1 cellular context compared by ENCODE assay signal in the genomic region with DNA sequence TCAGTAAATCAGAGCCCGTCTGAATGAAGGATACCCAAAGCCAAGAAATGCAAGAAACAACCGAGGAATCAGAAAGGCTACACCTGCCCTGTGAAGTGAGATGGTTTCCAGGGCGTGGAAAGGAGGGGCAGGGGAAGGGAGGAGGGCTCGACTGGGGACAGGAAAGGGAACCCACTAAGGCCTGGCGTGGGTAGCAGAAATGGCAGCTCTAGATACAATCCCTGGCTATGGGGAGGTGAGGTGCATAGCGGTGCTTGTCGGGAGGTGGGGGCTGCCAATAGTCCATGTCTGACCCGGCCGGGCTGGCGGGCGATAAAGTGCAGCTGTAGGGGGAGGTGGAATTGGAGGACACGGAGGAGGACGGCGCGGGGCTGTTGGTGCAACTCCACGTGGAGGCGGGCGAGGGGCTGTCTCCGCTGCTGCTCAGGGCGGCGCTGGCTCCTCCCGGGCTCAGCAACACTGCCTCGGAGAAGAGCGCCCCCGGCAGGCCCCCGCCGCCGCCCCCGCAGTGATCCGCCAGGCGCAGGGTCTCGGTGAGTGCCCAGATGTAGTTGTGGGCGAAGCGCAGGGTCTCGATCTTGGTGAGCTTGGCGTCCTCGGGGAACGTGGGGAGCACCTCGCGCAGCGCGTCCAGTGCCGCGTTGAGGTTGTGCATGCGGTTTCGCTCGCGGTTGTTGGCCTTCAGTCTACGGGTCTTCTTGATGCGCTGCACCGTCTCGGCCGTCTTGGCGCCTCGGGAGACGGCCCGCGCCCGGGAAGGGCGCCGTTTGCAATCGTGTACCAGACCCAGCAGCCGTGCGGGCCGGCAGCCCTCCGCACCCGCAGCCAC.
TF ChIP-seq lines count a peak whose summit lies in the region.

No MANE protein-coding gene starts in this region.

TF ChIP-seq in HEK293, 187 proteins besides CTCF, POLR2A, EP300 and RAD21 (continued from another document):
- TF ChIP-seq, protein P1, sequence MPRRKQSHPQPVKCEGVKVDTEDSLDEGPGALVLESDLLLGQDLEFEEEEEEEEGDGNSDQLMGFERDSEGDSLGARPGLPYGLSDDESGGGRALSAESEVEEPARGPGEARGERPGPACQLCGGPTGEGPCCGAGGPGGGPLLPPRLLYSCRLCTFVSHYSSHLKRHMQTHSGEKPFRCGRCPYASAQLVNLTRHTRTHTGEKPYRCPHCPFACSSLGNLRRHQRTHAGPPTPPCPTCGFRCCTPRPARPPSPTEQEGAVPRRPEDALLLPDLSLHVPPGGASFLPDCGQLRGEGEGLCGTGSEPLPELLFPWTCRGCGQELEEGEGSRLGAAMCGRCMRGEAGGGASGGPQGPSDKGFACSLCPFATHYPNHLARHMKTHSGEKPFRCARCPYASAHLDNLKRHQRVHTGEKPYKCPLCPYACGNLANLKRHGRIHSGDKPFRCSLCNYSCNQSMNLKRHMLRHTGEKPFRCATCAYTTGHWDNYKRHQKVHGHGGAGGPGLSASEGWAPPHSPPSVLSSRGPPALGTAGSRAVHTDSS (tag by site-specific recombination; IDR thresholded peaks at IDR 0.05) = no peak
- TF ChIP-seq, protein P2, sequence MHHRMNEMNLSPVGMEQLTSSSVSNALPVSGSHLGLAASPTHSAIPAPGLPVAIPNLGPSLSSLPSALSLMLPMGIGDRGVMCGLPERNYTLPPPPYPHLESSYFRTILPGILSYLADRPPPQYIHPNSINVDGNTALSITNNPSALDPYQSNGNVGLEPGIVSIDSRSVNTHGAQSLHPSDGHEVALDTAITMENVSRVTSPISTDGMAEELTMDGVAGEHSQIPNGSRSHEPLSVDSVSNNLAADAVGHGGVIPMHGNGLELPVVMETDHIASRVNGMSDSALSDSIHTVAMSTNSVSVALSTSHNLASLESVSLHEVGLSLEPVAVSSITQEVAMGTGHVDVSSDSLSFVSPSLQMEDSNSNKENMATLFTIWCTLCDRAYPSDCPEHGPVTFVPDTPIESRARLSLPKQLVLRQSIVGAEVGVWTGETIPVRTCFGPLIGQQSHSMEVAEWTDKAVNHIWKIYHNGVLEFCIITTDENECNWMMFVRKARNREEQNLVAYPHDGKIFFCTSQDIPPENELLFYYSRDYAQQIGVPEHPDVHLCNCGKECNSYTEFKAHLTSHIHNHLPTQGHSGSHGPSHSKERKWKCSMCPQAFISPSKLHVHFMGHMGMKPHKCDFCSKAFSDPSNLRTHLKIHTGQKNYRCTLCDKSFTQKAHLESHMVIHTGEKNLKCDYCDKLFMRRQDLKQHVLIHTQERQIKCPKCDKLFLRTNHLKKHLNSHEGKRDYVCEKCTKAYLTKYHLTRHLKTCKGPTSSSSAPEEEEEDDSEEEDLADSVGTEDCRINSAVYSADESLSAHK (tag by site-specific recombination; IDR thresholded peaks at IDR 0.05) = no peak
- no peak for TF ChIP-seq ZNF324 (tag by site-specific recombination; IDR thresholded peaks at IDR 0.05)
- TF ChIP-seq, protein P3, sequence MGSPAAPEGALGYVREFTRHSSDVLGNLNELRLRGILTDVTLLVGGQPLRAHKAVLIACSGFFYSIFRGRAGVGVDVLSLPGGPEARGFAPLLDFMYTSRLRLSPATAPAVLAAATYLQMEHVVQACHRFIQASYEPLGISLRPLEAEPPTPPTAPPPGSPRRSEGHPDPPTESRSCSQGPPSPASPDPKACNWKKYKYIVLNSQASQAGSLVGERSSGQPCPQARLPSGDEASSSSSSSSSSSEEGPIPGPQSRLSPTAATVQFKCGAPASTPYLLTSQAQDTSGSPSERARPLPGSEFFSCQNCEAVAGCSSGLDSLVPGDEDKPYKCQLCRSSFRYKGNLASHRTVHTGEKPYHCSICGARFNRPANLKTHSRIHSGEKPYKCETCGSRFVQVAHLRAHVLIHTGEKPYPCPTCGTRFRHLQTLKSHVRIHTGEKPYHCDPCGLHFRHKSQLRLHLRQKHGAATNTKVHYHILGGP (tag by site-specific recombination; IDR thresholded peaks at IDR 0.05) = no peak
- TF ChIP-seq, protein P4, sequence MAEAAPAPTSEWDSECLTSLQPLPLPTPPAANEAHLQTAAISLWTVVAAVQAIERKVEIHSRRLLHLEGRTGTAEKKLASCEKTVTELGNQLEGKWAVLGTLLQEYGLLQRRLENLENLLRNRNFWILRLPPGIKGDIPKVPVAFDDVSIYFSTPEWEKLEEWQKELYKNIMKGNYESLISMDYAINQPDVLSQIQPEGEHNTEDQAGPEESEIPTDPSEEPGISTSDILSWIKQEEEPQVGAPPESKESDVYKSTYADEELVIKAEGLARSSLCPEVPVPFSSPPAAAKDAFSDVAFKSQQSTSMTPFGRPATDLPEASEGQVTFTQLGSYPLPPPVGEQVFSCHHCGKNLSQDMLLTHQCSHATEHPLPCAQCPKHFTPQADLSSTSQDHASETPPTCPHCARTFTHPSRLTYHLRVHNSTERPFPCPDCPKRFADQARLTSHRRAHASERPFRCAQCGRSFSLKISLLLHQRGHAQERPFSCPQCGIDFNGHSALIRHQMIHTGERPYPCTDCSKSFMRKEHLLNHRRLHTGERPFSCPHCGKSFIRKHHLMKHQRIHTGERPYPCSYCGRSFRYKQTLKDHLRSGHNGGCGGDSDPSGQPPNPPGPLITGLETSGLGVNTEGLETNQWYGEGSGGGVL (tag by site-specific recombination; IDR thresholded peaks at IDR 0.05) = no peak; the same call in 1 of the 2 replicates
- TF ChIP-seq ZNF626 (tag by site-specific recombination; IDR thresholded peaks at IDR 0.05) = no peak
- no peak for TF ChIP-seq ZNF473 (tag by site-specific recombination; IDR thresholded peaks at IDR 0.05)
- TF ChIP-seq ZIC2 (tag by site-specific recombination; IDR thresholded peaks at IDR 0.05) = 0 out of 2 replicates have a peak, but pooled peaks have one; percentile 13
- 0 out of 2 replicates have a peak, but pooled peaks have one; percentile 16 for TF ChIP-seq ZNF610 (tag by site-specific recombination; IDR thresholded peaks at IDR 0.05; ENCODE audit: borderline replicate concordance)
- no peak for TF ChIP-seq ZNF555 (tag by site-specific recombination; conservative IDR thresholded peaks at IDR 0.05)
- TF ChIP-seq, protein P5, sequence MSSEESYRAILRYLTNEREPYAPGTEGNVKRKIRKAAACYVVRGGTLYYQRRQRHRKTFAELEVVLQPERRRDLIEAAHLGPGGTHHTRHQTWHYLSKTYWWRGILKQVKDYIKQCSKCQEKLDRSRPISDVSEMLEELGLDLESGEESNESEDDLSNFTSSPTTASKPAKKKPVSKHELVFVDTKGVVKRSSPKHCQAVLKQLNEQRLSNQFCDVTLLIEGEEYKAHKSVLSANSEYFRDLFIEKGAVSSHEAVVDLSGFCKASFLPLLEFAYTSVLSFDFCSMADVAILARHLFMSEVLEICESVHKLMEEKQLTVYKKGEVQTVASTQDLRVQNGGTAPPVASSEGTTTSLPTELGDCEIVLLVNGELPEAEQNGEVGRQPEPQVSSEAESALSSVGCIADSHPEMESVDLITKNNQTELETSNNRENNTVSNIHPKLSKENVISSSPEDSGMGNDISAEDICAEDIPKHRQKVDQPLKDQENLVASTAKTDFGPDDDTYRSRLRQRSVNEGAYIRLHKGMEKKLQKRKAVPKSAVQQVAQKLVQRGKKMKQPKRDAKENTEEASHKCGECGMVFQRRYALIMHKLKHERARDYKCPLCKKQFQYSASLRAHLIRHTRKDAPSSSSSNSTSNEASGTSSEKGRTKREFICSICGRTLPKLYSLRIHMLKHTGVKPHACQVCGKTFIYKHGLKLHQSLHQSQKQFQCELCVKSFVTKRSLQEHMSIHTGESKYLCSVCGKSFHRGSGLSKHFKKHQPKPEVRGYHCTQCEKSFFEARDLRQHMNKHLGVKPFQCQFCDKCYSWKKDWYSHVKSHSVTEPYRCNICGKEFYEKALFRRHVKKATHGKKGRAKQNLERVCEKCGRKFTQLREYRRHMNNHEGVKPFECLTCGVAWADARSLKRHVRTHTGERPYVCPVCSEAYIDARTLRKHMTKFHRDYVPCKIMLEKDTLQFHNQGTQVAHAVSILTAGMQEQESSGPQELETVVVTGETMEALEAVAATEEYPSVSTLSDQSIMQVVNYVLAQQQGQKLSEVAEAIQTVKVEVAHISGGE (tag by site-specific recombination; conservative IDR thresholded peaks at IDR 0.05; ENCODE audit: low read depth) = peak; percentile 40
- no peak for TF ChIP-seq ZSCAN23 (tag by site-specific recombination; IDR thresholded peaks at IDR 0.05)
- TF ChIP-seq, protein P6, sequence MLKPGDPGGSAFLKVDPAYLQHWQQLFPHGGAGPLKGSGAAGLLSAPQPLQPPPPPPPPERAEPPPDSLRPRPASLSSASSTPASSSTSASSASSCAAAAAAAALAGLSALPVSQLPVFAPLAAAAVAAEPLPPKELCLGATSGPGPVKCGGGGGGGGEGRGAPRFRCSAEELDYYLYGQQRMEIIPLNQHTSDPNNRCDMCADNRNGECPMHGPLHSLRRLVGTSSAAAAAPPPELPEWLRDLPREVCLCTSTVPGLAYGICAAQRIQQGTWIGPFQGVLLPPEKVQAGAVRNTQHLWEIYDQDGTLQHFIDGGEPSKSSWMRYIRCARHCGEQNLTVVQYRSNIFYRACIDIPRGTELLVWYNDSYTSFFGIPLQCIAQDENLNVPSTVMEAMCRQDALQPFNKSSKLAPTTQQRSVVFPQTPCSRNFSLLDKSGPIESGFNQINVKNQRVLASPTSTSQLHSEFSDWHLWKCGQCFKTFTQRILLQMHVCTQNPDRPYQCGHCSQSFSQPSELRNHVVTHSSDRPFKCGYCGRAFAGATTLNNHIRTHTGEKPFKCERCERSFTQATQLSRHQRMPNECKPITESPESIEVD (tag by site-specific recombination; IDR thresholded peaks at IDR 0.05) = no peak
- no peak for TF ChIP-seq ZNF514 (tag by site-specific recombination; IDR thresholded peaks at IDR 0.05)
